In genomic region chr20:21571841-21572690, GRCh38 we compare ENCODE assay signal across 10 cellular contexts. TPM values are rescaled to one million over a fixed set of nuclear protein-coding genes. Genes with fewer than 3 reads are reported as not detected.
DNase-seq lines count a peak whose midpoint lies in the region; ATAC-seq, FAIRE-seq and TF ChIP-seq lines count a peak whose summit lies in the region.
"Had no signal": no experiment of that assay in that cellular context is flagged by ENCODE, and none has a peak within 500 bp of the region (broad histone marks: within the 10 kb centered on the region; RNA-seq: fewer than 3 reads in every experiment).

No MANE protein-coding gene starts in this region.

- no peak overlapping the region for H3K4me3 Mint-ChIP-seq in CD4-positive, alpha-beta T cell

- H3K9ac ChIP-seq in smooth muscle cell (ENCODE audit: low read depth) = no peak overlapping the region

- no peaks in the 10 kb centered on the region for H4K20me1 ChIP-seq in smooth muscle cell (ENCODE audit: low read depth)

- no peak for TF ChIP-seq POLR2A in gastroesophageal sphincter (IDR thresholded peaks at IDR 0.05)

- no peak overlapping the region for H3K27ac ChIP-seq in CD4-positive, alpha-beta T cell (ENCODE audit: low read depth, low read length)
- no peak overlapping the region for H3K27ac ChIP-seq in gastroesophageal sphincter
- H3K27ac ChIP-seq in smooth muscle cell (ENCODE audit: low read depth) = no peak overlapping the region
- H3K27ac ChIP-seq: SJSA1 had no signal

- no peak overlapping the region for H3K27ac Mint-ChIP-seq in CD4-positive, alpha-beta T cell

- ATAC-seq in CD4-positive, alpha-beta T cell (ENCODE audit: poor library complexity) = no peak
- ATAC-seq in gastroesophageal sphincter (no peak), GM18861 (IDR thresholded peaks at IDR 0.05; ENCODE audit: unreplicated experiment) (no peak)

- H3K36me3 ChIP-seq in gastroesophageal sphincter (no peaks in the 10 kb centered on the region), smooth muscle cell (ENCODE audit: low read depth) (no peaks in the 10 kb centered on the region)
- H3K36me3 ChIP-seq: SJSA1 had no signal

- H3K27me3 ChIP-seq in CD4-positive, alpha-beta T cell (ENCODE audit: control insufficient read depth, insufficient read depth, low read length) = no peaks in the 10 kb centered on the region
- H3K27me3 ChIP-seq in gastroesophageal sphincter = peaks cover 57% of the 10 kb centered on the region
- peaks cover 38% of the 10 kb centered on the region for H3K27me3 ChIP-seq in smooth muscle cell (ENCODE audit: low read depth)
- H3K27me3 ChIP-seq: SJSA1 had no signal

- H3K9me3 ChIP-seq in CD4-positive, alpha-beta T cell (ENCODE audit: control insufficient read depth, low read length) = no peaks in the 10 kb centered on the region
- H3K9me3 ChIP-seq in gastroesophageal sphincter (no peaks in the 10 kb centered on the region), smooth muscle cell (replicated peaks; ENCODE audit: low read depth) (no peaks in the 10 kb centered on the region)
- H3K9me3 ChIP-seq: SJSA1 had no signal

- intact Hi-C loops in CD4-positive, alpha-beta T cell (cut with DNase I, micrococcal nuclease) = loop anchor here (1.0 to 5.0 kb wide), 4 partner anchors 42 to 710 kb away; no protein-coding TSS in a partner anchor

- peak in 3 of 10 experiments; percentile 3 to 7 (median 6) for DNase-seq in CD4-positive, alpha-beta T cell
- DNase-seq in GM18507 (ENCODE audit: extremely low spot score, insufficient read length, low read depth) = no peak
- peak; percentile 4 for DNase-seq in SKM-1 (lab: John Stamatoyannopoulos, UW; ENCODE audit: unreplicated experiment)
- no peak for DNase-seq in smooth muscle cell (lab: John Stamatoyannopoulos, UW; ENCODE audit: unreplicated experiment)
- DNase-seq in OCI-M2 (lab: John Stamatoyannopoulos, UW; ENCODE audit: unreplicated experiment) = no peak
- DNase-seq in stimulated activated CD4-positive, alpha-beta T cell treated with anti-CD3 and anti-CD28 coated beads, Interleukin-1b, Interleukin-23, amount 100 ng/mL, for 48 hours = no peak

- H3K4me1 ChIP-seq in gastroesophageal sphincter (no peaks in the 10 kb centered on the region), smooth muscle cell (ENCODE audit: low read depth) (no peaks in the 10 kb centered on the region)
- H3K4me1 ChIP-seq: SJSA1 had no signal

- CTCF ChIA-PET in CD4-positive, alpha-beta T cell (lab: Charles Lee) = interaction anchor here (0.7 to 2.3 kb wide), 9 partner anchors 11 to 335 kb away, joined by 3 to 10 read pairs (median 6); no protein-coding TSS in a partner anchor

- H3K79me2 ChIP-seq in smooth muscle cell (ENCODE audit: low read depth) = no peaks in the 10 kb centered on the region

- POLR2A ChIA-PET in CD4-positive, alpha-beta T cell (lab: Charles Lee) = interaction anchor here (1.5 to 2.1 kb wide), 3 partner anchors 15 to 42 kb away, joined by 5 to 7 read pairs (median 5); no protein-coding TSS in a partner anchor

- no peak overlapping the region for H3K4me3 ChIP-seq in gastroesophageal sphincter
- H3K4me3 ChIP-seq in smooth muscle cell = no peak overlapping the region
- H3K4me3 ChIP-seq: SJSA1 had no signal

- no peak overlapping the region for H2AFZ ChIP-seq in smooth muscle cell (ENCODE audit: low read depth)

- no peaks in the 10 kb centered on the region for H3K36me3 Mint-ChIP-seq in CD4-positive, alpha-beta T cell (ENCODE audit: low read depth)

- no peak for TF ChIP-seq EP300 in gastroesophageal sphincter (IDR thresholded peaks at IDR 0.05)

- H3K27me3 Mint-ChIP-seq in CD4-positive, alpha-beta T cell = peaks cover 34% of the 10 kb centered on the region

- FAIRE-seq in GM18507 (lab: Jason Lieb, UNC) = peak; percentile 63

- no peak overlapping the region for H3K4me2 ChIP-seq in smooth muscle cell

- no peaks in the 10 kb centered on the region for H3K9me3 Mint-ChIP-seq in CD4-positive, alpha-beta T cell

- H3K4me1 Mint-ChIP-seq in CD4-positive, alpha-beta T cell (ENCODE audit: low read depth) = no peaks in the 10 kb centered on the region

- H3F3A ChIP-seq in smooth muscle cell (ENCODE audit: low read depth) = no peaks in the 10 kb centered on the region

- TF ChIP-seq CTCF in CD4-positive, alpha-beta T cell (IDR thresholded peaks at IDR 0.05) = peak; percentile 86
- TF ChIP-seq CTCF in gastroesophageal sphincter (IDR thresholded peaks at IDR 0.05) (peak; percentile 53 to 78 (median 65)), smooth muscle cell (IDR thresholded peaks at IDR 0.05; ENCODE audit: borderline replicate concordance, insufficient read depth, poor library complexity, severe bottlenecking) (peak; percentile 96)

- 11 to 22% methylated on average over 5 to 7 of the region's 15 CpGs for WGBS in gastroesophageal sphincter (ENCODE audit: low coverage in 1 of 2), 2 donors
- WGBS in smooth muscle cell (ENCODE audit: low lambda C conversion rate) = 37% methylated on average over 15 of the region's 15 CpGs

RNA-seq across cellular contexts. Expression of gene NKX2-2, which starts 58.2 kb away (rescaled TPM):
- total RNA-seq in CD4-positive, alpha-beta T cell = not detected
- not detected for total RNA-seq in gastroesophageal sphincter
- not detected in 2 replicates for total RNA-seq in smooth muscle cell
- polyA plus RNA-seq in smooth muscle cell = not detected in 2 replicates
- total RNA-seq: lower leg skin had no signal
